In genomic region chr4:89048906-89049601, GRCh38 we compare ENCODE assay signal across 23 cellular contexts.
"Had no signal": no experiment of that assay in that cellular context is flagged by ENCODE, and none has a peak within 500 bp of the region (broad histone marks: within the 10 kb centered on the region; RNA-seq: fewer than 3 reads in every experiment).

No MANE protein-coding gene starts in this region.

- H3K27me3 ChIP-seq: dorsolateral prefrontal cortex, hepatocyte, spleen, tibial artery, upper lobe of left lung, uterus had no signal

- H3K9me3 Mint-ChIP-seq: nephron; stimulated activated naive CD8-positive, alpha-beta T cell treated with anti-CD3 and anti-CD28 coated beads, Interleukin-15, Interleukin-2, amounts not matched to agents 100 ng/mL and 50 ng/mL, for 24 hours had no signal

- H3K4me2 ChIP-seq: hepatocyte had no signal

- H3K4me1 ChIP-seq: spleen had no signal

- H2AFZ ChIP-seq: hepatocyte had no signal

- H3K27ac ChIP-seq: dorsolateral prefrontal cortex, hepatocyte, spleen, upper lobe of left lung, uterus had no signal

- H3K4me3 ChIP-seq: dorsolateral prefrontal cortex, hepatocyte, lung, spleen, tibial artery, upper lobe of left lung, uterus had no signal

- H3K27me3 Mint-ChIP-seq: stimulated activated memory B cell treated with anti-CD40 and anti-IgM and Interleukin-4, amounts not matched to agents 10 μg/mL and 1 μg/mL and 100 μg/mL, for 72 hours had no signal

- H3K36me3 ChIP-seq: spleen, tibial artery, upper lobe of left lung, uterus had no signal

- H3K27ac Mint-ChIP-seq: naive B cell; nephron; stimulated activated memory B cell treated with anti-CD40 and anti-IgM and Interleukin-4, amounts not matched to agents 10 μg/mL and 1 μg/mL and 100 μg/mL, for 72 hours; stimulated activated naive CD8-positive, alpha-beta T cell treated with anti-CD3 and anti-CD28 coated beads, Interleukin-15, Interleukin-2, amounts not matched to agents 100 ng/mL and 50 ng/mL, for 24 hours had no signal

- H3K9me3 ChIP-seq: tibial artery, upper lobe of left lung, uterus had no signal

- H3K36me3 Mint-ChIP-seq: naive B cell; stimulated activated memory B cell treated with anti-CD40 and anti-IgM and Interleukin-4, amounts not matched to agents 10 μg/mL and 1 μg/mL and 100 μg/mL, for 72 hours had no signal

- DNase-seq: cortex of kidney; dorsolateral prefrontal cortex; effector CD8-positive, alpha-beta T cell; foreskin melanocyte; head of caudate nucleus; left colon; left ventricle myocardium superior; mesendoderm; naive B cell; posterior cingulate gyrus; spleen; stimulated activated CD4-positive, alpha-beta T cell treated with anti-CD3 and anti-CD28 coated beads, Interleukin-15, amount 100 ng/mL, for 24 hours; stimulated activated CD4-positive, alpha-beta T cell treated with anti-CD3 and anti-CD28 coated beads, Interleukin-1b, Interleukin-23, amount 100 ng/mL, for 48 hours; stimulated activated CD4-positive, alpha-beta T cell treated with anti-CD3 and anti-CD28 coated beads, Interleukin-4, amount 100 ng/mL, for 24 hours; tibial artery; upper lobe of left lung; uterus had no signal

- ATAC-seq: left colon; left ventricle myocardium superior; sciatic nerve; stimulated activated memory B cell treated with anti-CD40 and anti-IgM and Interleukin-4, amounts not matched to agents 10 μg/mL and 1 μg/mL and 100 μg/mL, for 72 hours had no signal

- H3K4me3 Mint-ChIP-seq: naive B cell; nephron; stimulated activated memory B cell treated with anti-CD40 and anti-IgM and Interleukin-4, amounts not matched to agents 10 μg/mL and 1 μg/mL and 100 μg/mL, for 72 hours; stimulated activated naive CD8-positive, alpha-beta T cell treated with anti-CD3 and anti-CD28 coated beads, Interleukin-15, Interleukin-2, amounts not matched to agents 100 ng/mL and 50 ng/mL, for 24 hours had no signal
